Comparison of ENCODE assay signal across 28 cellular contexts in the genomic region with DNA sequence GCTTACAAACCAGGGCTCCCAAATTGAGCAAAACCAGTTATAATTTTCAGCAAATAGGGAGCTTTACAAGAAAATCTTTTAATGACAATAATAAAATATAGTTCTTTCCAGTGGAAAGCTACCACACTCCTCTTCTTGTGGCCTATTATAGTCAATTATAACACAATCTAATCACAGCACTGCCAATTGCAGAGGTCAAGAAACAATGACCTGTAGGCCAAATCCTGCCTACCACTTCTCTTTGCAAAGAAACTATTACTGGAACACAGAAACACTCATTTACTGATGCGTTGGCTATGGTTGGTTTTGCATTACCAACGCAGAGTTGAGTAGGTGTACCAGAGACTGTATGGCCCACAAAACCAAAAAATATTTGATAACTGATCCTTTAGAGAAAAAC.
"Had no signal": no experiment of that assay in that cellular context is flagged by ENCODE, and none has a peak within 500 bp of the region (broad histone marks: within the 10 kb centered on the region; RNA-seq: fewer than 3 reads in every experiment).

No MANE protein-coding gene starts in this region.

- H3K27me3 ChIP-seq: neural progenitor cell, ovary, spleen, suprapubic skin, testis, tibial artery, transverse colon, upper lobe of right lung, uterus had no signal

- H3K4me3 ChIP-seq: neural progenitor cell, ovary, psoas muscle, skin epidermis, smooth muscle cell, spleen, suprapubic skin, testis, tibial artery, transverse colon, upper lobe of right lung, uterus had no signal

- ATAC-seq: natural killer cell; psoas muscle; right cardiac atrium; sciatic nerve; stimulated activated memory B cell treated with anti-CD40 and anti-IgM and Interleukin-4, amounts not matched to agents 10 μg/mL and 1 μg/mL and 100 μg/mL, for 72 hours; stimulated activated naive CD8-positive, alpha-beta T cell treated with anti-CD3 and anti-CD28 coated beads, Interleukin-15, amount 100 ng/mL, for 72 hours; stimulated activated naive CD8-positive, alpha-beta T cell treated with anti-CD3 and anti-CD28 coated beads, Interleukin-15, Interleukin-2, amounts not matched to agents 100 U/mL and 50 U/mL, for 24 hours; upper lobe of right lung had no signal

- H3K9me3 ChIP-seq: ovary, psoas muscle, spleen, suprapubic skin, testis, tibial artery, transverse colon, upper lobe of right lung, uterus had no signal

- H3K36me3 ChIP-seq: neural progenitor cell, ovary, spleen, suprapubic skin, tibial artery, transverse colon, upper lobe of right lung, uterus had no signal

- H3K4me1 ChIP-seq: neural progenitor cell, parathyroid adenoma, psoas muscle, spleen, suprapubic skin, testis, tibial artery, transverse colon, upper lobe of right lung, uterus had no signal

- H3K27ac ChIP-seq: neural progenitor cell, ovary, parathyroid adenoma, psoas muscle, skin epidermis, spleen, suprapubic skin, testis, tibial artery, transverse colon, upper lobe of right lung, uterus had no signal

- DNase-seq: natural killer cell; occipital lobe; ovary; posterior cingulate gyrus; psoas muscle; right cardiac atrium; spleen; stimulated activated CD4-positive, alpha-beta T cell treated with anti-CD3 and anti-CD28 coated beads, Interleukin-12 subunit alpha, Interleukin-12 subunit beta, amount 100 ng/mL, for 4 hours; stimulated activated CD4-positive, alpha-beta T cell treated with anti-CD3 and anti-CD28 coated beads, Interleukin-1b, Interleukin-23, amount 100 ng/mL, for 48 hours; stimulated activated CD4-positive, alpha-beta T cell treated with anti-CD3 and anti-CD28 coated beads, Interleukin-4, amount 100 ng/mL, for 1 hour; stimulated activated CD4-positive, alpha-beta T cell treated with anti-CD3 and anti-CD28 coated beads, Interleukin-4, amount 100 ng/mL, for 4 hours; stimulated activated CD8-positive, alpha-beta memory T cell treated with anti-CD3 and anti-CD28 coated beads, Interleukin-4, amount 100 ng/mL, for 48 hours; stimulated activated naive CD4-positive, alpha-beta T cell; stimulated activated naive CD8-positive, alpha-beta T cell treated with anti-CD3 and anti-CD28 coated beads, Interleukin-15, amount 100 ng/mL, for 72 hours; stimulated activated naive CD8-positive, alpha-beta T cell treated with anti-CD3 and anti-CD28 coated beads, Interleukin-15, Interleukin-2, amounts not matched to agents 100 U/mL and 50 U/mL, for 24 hours; substantia nigra; testis; tibial artery; transverse colon; upper lobe of right lung; uterus had no signal
